In genomic region chr12:95216704-95217376, GRCh38 we compare ENCODE assay signal across 8 cellular contexts. TPM values are rescaled to one million over a fixed set of nuclear protein-coding genes. Genes with fewer than 3 reads are reported as not detected.
DNase-seq lines count a peak whose midpoint lies in the region; ATAC-seq and TF ChIP-seq lines count a peak whose summit lies in the region.

No MANE protein-coding gene starts in this region.

- DNase-seq in HL-60 (ENCODE audit: low read depth in 1 of 2, low spot score in 1 of 2) (no peak), Right ventricle myocardium superior (no peak), psoas muscle (no peak), midbrain (lab: John Stamatoyannopoulos, UW) (no peak)
- DNase-seq in stimulated activated CD4-positive, alpha-beta T cell treated with anti-CD3 and anti-CD28 coated beads, Interleukin-4, amount 100 ng/mL, for 1 hour = no peak

- H3K4me1 ChIP-seq in ES-I3 (ENCODE audit: insufficient read depth, low read length) (peaks cover 12% of the 10 kb centered on the region; the same call in 1 of the 2 replicates), psoas muscle (peaks cover 37% of the 10 kb centered on the region)

- no peaks in the 10 kb centered on the region for H3K36me3 ChIP-seq in ES-I3 (ENCODE audit: insufficient read depth, low read length)
- no peaks in the 10 kb centered on the region for H3K36me3 ChIP-seq in psoas muscle (ENCODE audit: insufficient read depth in 1 of 2, low read depth in 1 of 2)

- 0 to 1% (median 0%) methylated on average over 43 to 45 of the region's 45 CpGs for WGBS in psoas muscle, 3 donors

- H3K27me3 ChIP-seq in HL-60 (ENCODE audit: insufficient read depth, poor library complexity, severe bottlenecking) (no peaks in the 10 kb centered on the region), psoas muscle (ENCODE audit: insufficient read depth in 3 of 3, low read length in 2 of 3) (no peaks in the 10 kb centered on the region)

- H3K27ac ChIP-seq in HL-60 (replicated peaks) = peak overlapping the region; percentile 51
- H3K27ac ChIP-seq in psoas muscle = peak overlapping the region; percentile 91

- intact Hi-C loops in Right ventricle myocardium superior (cut with DNase I) = loop anchor here (5.0 kb wide), 1 partner anchor 60 kb away; no protein-coding TSS in a partner anchor
- intact Hi-C loops in psoas muscle (cut with DNase I) = loop anchor here in 1 of 2 donors (5.0 kb wide), 2 partner anchors 100 to 145 kb away; partner anchors contain the start of gene NR2C1

- ATAC-seq in GM21390 (IDR thresholded peaks at IDR 0.05; ENCODE audit: unreplicated experiment) (peak; percentile 20), Right ventricle myocardium superior (ENCODE audit: poor library complexity) (peak; percentile 40), psoas muscle (peak; percentile 17 to 42 (median 26))

- no peak for TF ChIP-seq CTCF in HL-60 (IDR thresholded peaks at IDR 0.05; ENCODE audit: insufficient read depth, low read length)
- no peak for TF ChIP-seq CTCF in WI38 (IDR thresholded peaks at IDR 0.05; ENCODE audit: low read depth, low read length)
- TF ChIP-seq CTCF in psoas muscle (IDR thresholded peaks at IDR 0.05) = no peak

- H3K4me3 ChIP-seq in HL-60 (replicated peaks; ENCODE audit: insufficient read depth, low read length) (peak overlapping the region; percentile 91), WI38 (ENCODE audit: low read depth, low read length) (peak overlapping the region; percentile 91), psoas muscle (peak overlapping the region; percentile 88)

- H3K9ac ChIP-seq in ES-I3 (ENCODE audit: low read depth, low read length) = peak overlapping the region; percentile 77

- no peaks in the 10 kb centered on the region for H3K9me3 ChIP-seq in ES-I3 (ENCODE audit: control insufficient read depth, insufficient read depth, low read length)
- no peaks in the 10 kb centered on the region for H3K9me3 ChIP-seq in psoas muscle

RNA-seq across cellular contexts. Expression of gene FGD6, which starts 0.4 kb away (rescaled TPM):
- total RNA-seq in Right ventricle myocardium superior (22.7 TPM), psoas muscle (1 to 10 TPM; 2.5 to 7.1 (median 4.4) TPM)
- 1 to 10 TPM in 2 of 3 donors, under 1 TPM in 1; 0.96 to 2.8 (median 1.6) TPM for polyA plus RNA-seq in psoas muscle

RNA-seq across cellular contexts. Expression of gene VEZT, which starts 0.8 kb away (rescaled TPM):
- total RNA-seq in Right ventricle myocardium superior (55.5 TPM), psoas muscle (100 to 1,000 TPM in 2 of 4 donors, 10 to 100 TPM in 2; 74.4 to 121 (median 95.3) TPM)
- 10 to 100 TPM; 31.6 to 83.2 (median 33.9) TPM for polyA plus RNA-seq in psoas muscle
